In genomic region chr7:77121860-77122681, GRCh38 we compare ENCODE assay signal across 8 cellular contexts. TPM values are rescaled to one million over a fixed set of nuclear protein-coding genes. Genes with fewer than 3 reads are reported as not detected.
DNase-seq lines count a peak whose midpoint lies in the region; ATAC-seq and TF ChIP-seq lines count a peak whose summit lies in the region.
"Not testable (repeated sequence)": the region's sequence is repeated elsewhere in the genome, so short reads cannot be mapped to it uniquely, and the experiment has no call there.

TSS of gene CCDC146 (plus strand) at chr7:77122615. CDS start at chr7:77167669, 45,054 bp downstream.

- H3K4me1 Mint-ChIP-seq in GM23338: not testable (repeated sequence)
- H3K4me1 Mint-ChIP-seq in activated T-cell treated with anti-CD3 and anti-CD28 coated beads, Interleukin-2, amount 50 U/mL, for 72 hours (ENCODE audit: low read depth): peaks cover 11% of the 10 kb centered on the region

- H3K4me2 ChIP-seq in GM23338 (peak within 1 kb of the TSS; percentile 88), Karpas-422 (ENCODE audit: low read depth, low read length, poor library complexity, severe bottlenecking) (peak within 1 kb of the TSS; percentile 39)

- not testable (repeated sequence) for H3K27me3 Mint-ChIP-seq in GM23338 (ENCODE audit: insufficient read depth, low read depth, poor library complexity); activated T-cell treated with anti-CD3 and anti-CD28 coated beads, Interleukin-2, amount 50 U/mL, for 72 hours (ENCODE audit: low read depth)

- H3K27ac Mint-ChIP-seq in GM23338: peak within 1 kb of the TSS; percentile 80
- H3K27ac Mint-ChIP-seq in activated T-cell treated with anti-CD3 and anti-CD28 coated beads, Interleukin-2, amount 50 U/mL, for 72 hours: peak within 1 kb of the TSS; percentile 7

- DNase-seq in DMS79 (lab: John Stamatoyannopoulos, UW) (peak; percentile 99), GM23338 (ENCODE audit: low spot score) (peak; percentile 100), Karpas-422 (peak; percentile 92), Peyer's patch (peak; percentile 94 to 99 (median 95)), esophagus squamous epithelium (lab: John Stamatoyannopoulos, UW) (peak; percentile 96)
- peak; percentile 92 to 96 for DNase-seq in activated T-cell treated with anti-CD3 and anti-CD28 coated beads, Interleukin-2, amount 50 U/mL, for 72 hours
- peak; percentile 83 to 84 for DNase-seq in stimulated activated CD8-positive, alpha-beta memory T cell treated with anti-CD3 and anti-CD28 coated beads, Interleukin-7, amount 100 ng/mL, for 1 hour (ENCODE audit: low read depth in 2 of 2)

- H3K9me3 Mint-ChIP-seq in GM23338; activated T-cell treated with anti-CD3 and anti-CD28 coated beads, Interleukin-2, amount 50 U/mL, for 72 hours: not testable (repeated sequence)

- not testable (repeated sequence) for H2AFZ ChIP-seq in GM23338; Karpas-422 (ENCODE audit: low read length)

- intact Hi-C loops in esophagus squamous epithelium (cut with DNase I): not testable (repeated sequence)

- TF ChIP-seq CTCF in GM23338 (conservative IDR thresholded peaks at IDR 0.05; ENCODE audit: low read depth in 2 of 2); Peyer's patch (IDR thresholded peaks at IDR 0.05): not testable (repeated sequence)
- peak in 1 of 6 experiments; percentile 17 for TF ChIP-seq CTCF in esophagus squamous epithelium (IDR thresholded peaks at IDR 0.05)

- H3K9me2 ChIP-seq in GM23338 (ENCODE audit: insufficient read depth); Karpas-422 (replicated peaks; ENCODE audit: insufficient read depth, low read length): not testable (repeated sequence)

- H3K79me2 ChIP-seq in GM23338 (replicated peaks; ENCODE audit: insufficient read depth); Karpas-422 (ENCODE audit: low read length): not testable (repeated sequence)

- H3K9ac ChIP-seq in Karpas-422 (ENCODE audit: low read length): not testable (repeated sequence)

- not testable (repeated sequence) for H4K20me1 ChIP-seq in GM23338 (replicated peaks; ENCODE audit: insufficient read depth); Karpas-422 (ENCODE audit: insufficient read depth, low read depth, low read length)

- H3K4me3 Mint-ChIP-seq in GM23338: peak within 1 kb of the TSS; percentile 88
- H3K4me3 Mint-ChIP-seq in activated T-cell treated with anti-CD3 and anti-CD28 coated beads, Interleukin-2, amount 50 U/mL, for 72 hours: peak within 1 kb of the TSS; percentile 78 to 89

- H3K36me3 Mint-ChIP-seq in GM23338 (ENCODE audit: low read depth); activated T-cell treated with anti-CD3 and anti-CD28 coated beads, Interleukin-2, amount 50 U/mL, for 72 hours (ENCODE audit: insufficient read depth in 2 of 2): not testable (repeated sequence)

- ATAC-seq in GM23338: peak; percentile 96
- peak; percentile 98 for ATAC-seq in activated T-cell treated with anti-CD3 and anti-CD28 coated beads, Interleukin-2, amount 50 U/mL, for 72 hours (replicated peaks in 1 of 2)

- H3K4me3 ChIP-seq in GM23338 (peak within 1 kb of the TSS; percentile 69), Karpas-422 (ENCODE audit: low read length) (peak within 1 kb of the TSS; percentile 40; the same call in 1 of the 2 replicates), Peyer's patch (peak within 1 kb of the TSS; percentile 63 to 77 (median 74)), esophagus squamous epithelium (peak within 1 kb of the TSS; percentile 46 to 82 (median 68)), muscle layer of duodenum (ENCODE audit: low read depth in 1 of 2, low read length in 2 of 2) (peak within 1 kb of the TSS; percentile 72 to 90)

- not testable (repeated sequence) for H3K27ac ChIP-seq in GM23338 (ENCODE audit: low read depth); Karpas-422 (ENCODE audit: low read length); muscle layer of duodenum (ENCODE audit: low read length)
- H3K27ac ChIP-seq in Peyer's patch: peak within 1 kb of the TSS; percentile 43 to 70 (median 61)
- H3K27ac ChIP-seq in esophagus squamous epithelium: peak within 1 kb of the TSS; percentile 77 to 85 (median 81)

- H3K4me1 ChIP-seq in GM23338 (ENCODE audit: insufficient read depth); Peyer's patch; muscle layer of duodenum (ENCODE audit: control insufficient read depth in 1 of 2, insufficient read depth in 2 of 2, low read length in 2 of 2): not testable (repeated sequence)
- peaks cover 10% of the 10 kb centered on the region for H3K4me1 ChIP-seq in Karpas-422 (ENCODE audit: low read length)
- peaks cover 0 to 13% (median 0%) of the 10 kb centered on the region in 3 donors for H3K4me1 ChIP-seq in esophagus squamous epithelium

- not testable (repeated sequence) for H3K27me3 ChIP-seq in GM23338 (ENCODE audit: insufficient read depth); Karpas-422 (ENCODE audit: low read length); Peyer's patch; esophagus squamous epithelium; muscle layer of duodenum (ENCODE audit: low read depth, low read length)

- 0% methylated on average over 13 to 18 of the region's 50 CpGs for WGBS in esophagus squamous epithelium, 2 donors

- not testable (repeated sequence) for H3F3A ChIP-seq in GM23338 (replicated peaks; ENCODE audit: low read depth)

- TF ChIP-seq POLR2A in Peyer's patch (IDR thresholded peaks at IDR 0.05); esophagus squamous epithelium (IDR thresholded peaks at IDR 0.05): not testable (repeated sequence)

- not testable (repeated sequence) for H3K36me3 ChIP-seq in GM23338 (ENCODE audit: insufficient read depth); Karpas-422 (ENCODE audit: insufficient read depth, low read length); Peyer's patch; esophagus squamous epithelium; muscle layer of duodenum (ENCODE audit: control insufficient read depth in 1 of 2, insufficient read depth in 2 of 2, low read length in 2 of 2)

- not testable (repeated sequence) for H3K9me3 ChIP-seq in Karpas-422 (ENCODE audit: low read length); Peyer's patch; esophagus squamous epithelium; muscle layer of duodenum (ENCODE audit: control insufficient read depth in 1 of 2, low read length in 2 of 2)

TF ChIP-seq in GM23338, 12 proteins besides CTCF, POLR2A, EP300 and RAD21:
- TF ChIP-seq ETS1 (IDR thresholded peaks at IDR 0.05) (peak; percentile 97), CREB1 (CRISPR knock-in tag; IDR thresholded peaks at IDR 0.05; ENCODE audit: low read depth) (peak; percentile 64; the same call in 1 of the 2 replicates)

RNA-seq across cellular contexts. Expression of gene CCDC146, which starts in this region (rescaled TPM):
- total RNA-seq in GM23338 (2014; rRNA removed; shearing (Covaris generic)): 0.19 and 0.35 TPM in 2 replicates
- polyA plus RNA-seq in GM23338 (2016; fragmentation: Nextera tagmentation; extraction: Ambion mirVana): 0.74 and 0.87 TPM in 2 replicates
- total RNA-seq in Karpas-422 (2014; rRNA removed; shearing (Covaris generic); ENCODE audit: low replicate concordance): 3.9 and 14.6 TPM in 2 replicates
- total RNA-seq in Peyer's patch (10 to 100 TPM in 3 of 4 donors, 1 to 10 TPM in 1; 6.0 to 38.8 (median 24.5) TPM), esophagus squamous epithelium (10 to 100 TPM in 1 of 4 donors, 1 to 10 TPM in 3; 4.6 to 25.0 (median 7.6) TPM)
- 1 to 10 TPM; 2.0 to 3.8 TPM for total RNA-seq in activated T-cell treated with anti-CD3 and anti-CD28 coated beads, Interleukin-2, amount 50 U/mL, for 72 hours

Comparison
In these comparisons a context has a peak if more than half of its experiments do, and no peak if none do; other contexts are left out.
1. Peak in DNase-seq, ATAC-seq, H3K4me3 ChIP-seq and H3K4me2 ChIP-seq in GM23338; RNA of the gene not detected or under 1 TPM.